20 cellular contexts compared by ENCODE assay signal in the genomic region with DNA sequence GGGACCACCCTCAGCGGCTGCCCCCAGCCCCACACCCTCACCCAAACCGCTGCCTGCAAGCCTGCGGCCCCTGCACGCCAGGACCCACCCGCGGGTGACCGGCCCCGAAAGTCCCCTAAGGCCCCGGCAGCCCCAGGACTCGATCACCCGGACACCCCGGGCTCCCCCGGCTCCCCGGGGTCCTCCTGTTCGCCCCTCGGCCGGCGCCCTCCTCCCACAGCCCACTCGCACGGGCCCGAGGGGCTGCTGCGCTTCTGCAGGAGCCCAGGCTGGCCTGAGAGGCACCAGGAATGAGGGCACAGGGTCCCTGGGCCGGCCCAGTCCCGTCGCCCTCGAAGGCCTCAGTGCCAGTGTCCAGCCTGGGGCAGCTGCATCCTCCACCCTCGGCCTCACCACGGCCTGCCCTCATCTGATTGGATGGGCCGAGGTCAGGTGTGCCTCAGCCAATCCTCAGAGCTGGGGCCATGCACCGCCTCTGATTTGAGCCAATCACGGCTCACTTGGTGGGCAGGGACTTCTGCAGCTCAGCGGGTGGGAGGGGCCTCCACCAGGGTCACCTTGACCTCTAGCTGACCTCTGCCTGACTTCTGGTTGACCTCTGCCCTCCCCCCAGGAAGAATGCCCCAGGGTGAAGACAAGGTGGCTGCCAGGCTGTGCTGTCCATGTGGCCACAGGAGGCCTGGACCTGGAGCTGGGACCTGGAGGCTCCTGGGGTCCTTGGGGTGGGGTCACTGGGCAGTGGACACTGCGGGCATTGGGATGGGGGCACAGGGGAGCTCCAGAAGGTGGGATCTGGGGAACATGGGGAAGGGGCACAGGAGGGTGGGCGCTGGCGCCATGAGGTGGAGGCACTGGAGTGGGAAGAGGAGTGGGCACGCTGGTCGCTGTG.
DNase-seq lines count a peak whose midpoint lies in the region; ATAC-seq, FAIRE-seq and TF ChIP-seq lines count a peak whose summit lies in the region.
"Had no signal": no experiment of that assay in that cellular context is flagged by ENCODE, and none has a peak within 500 bp of the region (broad histone marks: within the 10 kb centered on the region; RNA-seq: fewer than 3 reads in every experiment).

No MANE protein-coding gene starts in this region.

- H2AFZ ChIP-seq in H9 (ENCODE audit: low read length) = no peak overlapping the region
- H2AFZ ChIP-seq in osteoblast (ENCODE audit: low read length) = no peak overlapping the region

- no peak overlapping the region for H3T11ph ChIP-seq in H9 (ENCODE audit: low read length)

- no peak for FAIRE-seq in A549 (lab: Jason Lieb, UNC)
- FAIRE-seq: endometrium had no signal

- H3K4me3 ChIP-seq in A549 = no peak overlapping the region
- H3K4me3 ChIP-seq in endodermal cell (ENCODE audit: low read length) = no peak overlapping the region
- H3K4me3 ChIP-seq in osteoblast (ENCODE audit: insufficient read depth, low read length) = no peak overlapping the region
- H3K4me3 ChIP-seq: BLaER1 treated with 17β-estradiol and CSF1 and Interleukin-3, amounts not matched to agents 10 nM and 100 nM; lung had no signal

- H3K27me3 ChIP-seq in H9 (ENCODE audit: insufficient read depth, low read length) = no peaks in the 10 kb centered on the region
- no peaks in the 10 kb centered on the region for H3K27me3 ChIP-seq in endodermal cell (ENCODE audit: control insufficient read depth, insufficient read depth, low read length, poor library complexity, severe bottlenecking)
- H3K27me3 ChIP-seq in osteoblast (ENCODE audit: insufficient read depth, low read length) = peaks cover 4% of the 10 kb centered on the region
- H3K27me3 ChIP-seq: BLaER1 treated with 17β-estradiol and CSF1 and Interleukin-3, amounts not matched to agents 10 nM and 100 nM had no signal

- no peak overlapping the region for H3K18ac ChIP-seq in H9 (ENCODE audit: insufficient read length, low read depth, low read length)

- H3K4me1 ChIP-seq in A549 (no peaks in the 10 kb centered on the region), H9 (ENCODE audit: insufficient read depth, low read length) (no peaks in the 10 kb centered on the region), endodermal cell (ENCODE audit: control insufficient read depth, insufficient read depth, low read length) (no peaks in the 10 kb centered on the region), osteoblast (ENCODE audit: insufficient read depth, low read length) (no peaks in the 10 kb centered on the region)

- H4K20me1 ChIP-seq in H9 (ENCODE audit: control insufficient read depth, insufficient read depth, insufficient read length) (no peaks in the 10 kb centered on the region), osteoblast (ENCODE audit: insufficient read depth, low read length) (no peaks in the 10 kb centered on the region)

- H3K4me1 Mint-ChIP-seq in H9 (peaks cover 8 to 19% of the 10 kb centered on the region in 2 experiments), endodermal cell (no peaks in the 10 kb centered on the region)
- H3K4me1 Mint-ChIP-seq: activated CD4-positive, alpha-beta T cell treated with anti-CD3 and anti-CD28 coated beads, Interleukin-2, amount 10 ng/mL, durations not matched to agents 7 days and 5 days; activated T-helper 17 cell treated with anti-CD3 and anti-CD28 coated beads, Interleukin-2, amount 50 U/mL, for 72 hours had no signal

- H3K9me3 Mint-ChIP-seq in H9 = peaks cover 0 to 4% of the 10 kb centered on the region in 2 experiments; a peak in 1 of 5 replicates
- H3K9me3 Mint-ChIP-seq in endodermal cell = no peaks in the 10 kb centered on the region
- H3K9me3 Mint-ChIP-seq: activated CD4-positive, alpha-beta T cell treated with anti-CD3 and anti-CD28 coated beads, Interleukin-2, amount 10 ng/mL, durations not matched to agents 7 days and 5 days; activated T-helper 17 cell treated with anti-CD3 and anti-CD28 coated beads, Interleukin-2, amount 50 U/mL, for 72 hours; neural crest cell had no signal

- no peak for TF ChIP-seq RAD21 in A549 (conservative IDR thresholded peaks at IDR 0.05 in 1 of 2, IDR thresholded peaks at IDR 0.05 in 1 of 2)

- no peak overlapping the region for H3K14ac ChIP-seq in H9 (ENCODE audit: insufficient read depth, low read length)

- H3K56ac ChIP-seq in H9 (ENCODE audit: insufficient read length, low read depth, low read length) = no peak overlapping the region

- no peak overlapping the region for H2BK20ac ChIP-seq in H9 (ENCODE audit: low read depth, low read length, poor library complexity, severe bottlenecking)

- no peak overlapping the region for H2BK120ac ChIP-seq in H9 (ENCODE audit: low read depth, low read length, poor library complexity, severe bottlenecking)

- H3K79me2 ChIP-seq in H9 (ENCODE audit: insufficient read depth, low read length) (no peaks in the 10 kb centered on the region), osteoblast (ENCODE audit: insufficient read depth, low read length) (no peaks in the 10 kb centered on the region)

- CTCF ChIA-PET in A549 (lab: Yijun Ruan, JAX) = interaction anchor here (0.9 kb wide), 1 partner anchor 9 kb away, joined by 3 read pairs; no protein-coding TSS in a partner anchor

- H3K27ac Mint-ChIP-seq in H9 (no peak overlapping the region), endodermal cell (no peak overlapping the region)
- H3K27ac Mint-ChIP-seq: activated CD4-positive, alpha-beta T cell treated with anti-CD3 and anti-CD28 coated beads, Interleukin-2, amount 10 ng/mL, durations not matched to agents 7 days and 5 days; activated T-helper 17 cell treated with anti-CD3 and anti-CD28 coated beads, Interleukin-2, amount 50 U/mL, for 72 hours had no signal

- H3K23ac ChIP-seq in H9 (ENCODE audit: insufficient read length, low read depth, low read length) = no peak overlapping the region

- H3K4me2 ChIP-seq in A549 (no peak overlapping the region), H9 (ENCODE audit: insufficient read depth, insufficient read length, low read length) (no peak overlapping the region), osteoblast (ENCODE audit: insufficient read depth, low read length) (no peak overlapping the region)
- H3K4me2 ChIP-seq: BLaER1 treated with 17β-estradiol and CSF1 and Interleukin-3, amounts not matched to agents 10 nM and 100 nM had no signal

- peak in 1 of 2 experiments; percentile 56; a peak in 3 of 6 replicates for ATAC-seq in A549
- ATAC-seq in HG03457 (IDR thresholded peaks at IDR 0.05; ENCODE audit: unreplicated experiment) = no peak
- ATAC-seq in GM21529 (IDR thresholded peaks at IDR 0.05; ENCODE audit: unreplicated experiment) = no peak
- ATAC-seq: activated T-helper 17 cell treated with anti-CD3 and anti-CD28 coated beads, Interleukin-2, amount 50 U/mL, for 72 hours; right cardiac atrium had no signal

- H3K9me3 ChIP-seq in A549 (no peaks in the 10 kb centered on the region), H9 (ENCODE audit: control insufficient read depth, low read depth, low read length) (no peaks in the 10 kb centered on the region), endodermal cell (ENCODE audit: control insufficient read depth, low read length) (no peaks in the 10 kb centered on the region), osteoblast (ENCODE audit: low read depth, low read length) (no peaks in the 10 kb centered on the region)
- H3K9me3 ChIP-seq: BLaER1 treated with 17β-estradiol and CSF1 and Interleukin-3, amounts not matched to agents 10 nM and 100 nM had no signal

- H2BK5ac ChIP-seq in H9 (ENCODE audit: insufficient read length, low read length) = no peak overlapping the region

- no peak overlapping the region for H4K5ac ChIP-seq in H9 (ENCODE audit: insufficient read length, low read depth, low read length)

- H3K4ac ChIP-seq in H9 (ENCODE audit: low read depth, low read length) = no peak overlapping the region

- no peak for TF ChIP-seq EP300 in A549 (IDR thresholded peaks at IDR 0.05)

- no peak overlapping the region for H2AK5ac ChIP-seq in H9 (ENCODE audit: insufficient read length, low read length)

- H3K9ac ChIP-seq in H9 (ENCODE audit: extremely low read depth, insufficient read length, low read length) = no peak overlapping the region
- H3K9ac ChIP-seq in endodermal cell (ENCODE audit: extremely low read depth, low read length, poor library complexity, severe bottlenecking) = no peak overlapping the region
- H3K9ac ChIP-seq: BLaER1 treated with 17β-estradiol and CSF1 and Interleukin-3, amounts not matched to agents 10 nM and 100 nM had no signal

- H2BK15ac ChIP-seq in H9 (ENCODE audit: low read depth, low read length) = no peak overlapping the region

- TF ChIP-seq CTCF in A549 (IDR thresholded peaks at IDR 0.05) (no peak), H9 (conservative IDR thresholded peaks at IDR 0.05) (no peak), endodermal cell (conservative IDR thresholded peaks at IDR 0.05) (no peak), osteoblast (IDR thresholded peaks at IDR 0.05; ENCODE audit: extremely low read depth, low read depth, low read length) (no peak)

- no peaks in the 10 kb centered on the region for H3K79me1 ChIP-seq in H9 (ENCODE audit: insufficient read depth, low read depth, low read length, poor library complexity, severe bottlenecking)

- no peak overlapping the region for H3K4me3 Mint-ChIP-seq in H9
- H3K4me3 Mint-ChIP-seq in endodermal cell = no peak overlapping the region
- H3K4me3 Mint-ChIP-seq: activated CD4-positive, alpha-beta T cell treated with anti-CD3 and anti-CD28 coated beads, Interleukin-2, amount 10 ng/mL, durations not matched to agents 7 days and 5 days; activated T-helper 17 cell treated with anti-CD3 and anti-CD28 coated beads, Interleukin-2, amount 50 U/mL, for 72 hours; neural crest cell had no signal

- no peak overlapping the region for H4K8ac ChIP-seq in H9 (replicated peaks; ENCODE audit: insufficient read length, low read depth, low read length)

- no peaks in the 10 kb centered on the region for H3K23me2 ChIP-seq in H9 (ENCODE audit: insufficient read length, low read depth, low read length, poor library complexity, severe bottlenecking)

- no peak overlapping the region for H3K27ac ChIP-seq in A549
- no peak overlapping the region for H3K27ac ChIP-seq in H9 (ENCODE audit: insufficient read length, low read depth, low read length)
- no peak overlapping the region for H3K27ac ChIP-seq in endodermal cell (ENCODE audit: low read depth, low read length)
- no peak overlapping the region for H3K27ac ChIP-seq in osteoblast (ENCODE audit: low read depth, low read length)
- H3K27ac ChIP-seq: BLaER1 treated with 17β-estradiol and CSF1 and Interleukin-3, amounts not matched to agents 10 nM and 100 nM had no signal

- H3K27me3 Mint-ChIP-seq in H9 (ENCODE audit: low read depth) (peaks cover 12% of the 10 kb centered on the region), endodermal cell (ENCODE audit: insufficient read depth) (peaks cover 2% of the 10 kb centered on the region)
- H3K27me3 Mint-ChIP-seq: activated CD4-positive, alpha-beta T cell treated with anti-CD3 and anti-CD28 coated beads, Interleukin-2, amount 10 ng/mL, durations not matched to agents 7 days and 5 days had no signal

- no peaks in the 10 kb centered on the region; a peak in 1 of 7 replicates for H3K36me3 Mint-ChIP-seq in H9 (ENCODE audit: insufficient read depth in 1 of 3, low read depth in 3 of 3)
- no peaks in the 10 kb centered on the region for H3K36me3 Mint-ChIP-seq in endodermal cell (ENCODE audit: low read depth)

- no peak overlapping the region for H2BK12ac ChIP-seq in H9 (ENCODE audit: insufficient read length, low read depth, low read length)

- no peak for TF ChIP-seq POLR2A in A549 (IDR thresholded peaks at IDR 0.05; ENCODE audit: low read length)

- DNase-seq in A549 (ENCODE audit: low read depth in 1 of 2, low spot score in 1 of 2) = peak in 1 of 2 experiments; percentile 19
- DNase-seq in H9 = peak; percentile 24
- DNase-seq in endodermal cell = peak; percentile 38
- DNase-seq in osteoblast (ENCODE audit: insufficient read length, low spot score, missing footprints) = peak; percentile 78
- no peak for DNase-seq in stimulated activated CD4-positive, alpha-beta T cell treated with anti-CD3 and anti-CD28 coated beads, Interleukin-4, amount 100 ng/mL, for 24 hours
- DNase-seq: activated CD4-positive, alpha-beta T cell treated with anti-CD3 and anti-CD28 coated beads, Interleukin-2, amount 10 ng/mL, durations not matched to agents 7 days and 5 days; anterior cingulate cortex; cerebellar nuclear complex; NCI-H1436 treated with DMSO at 0.1 percent for 48 hours; NCI-H2227 treated with DMSO at 0.1 percent for 48 hours; SIG-M5; T-helper 2 cell had no signal

- POLR2A ChIA-PET in A549 (lab: Yijun Ruan, JAX) = no interaction called here

- H3K36me3 ChIP-seq in endodermal cell (ENCODE audit: control insufficient read depth, insufficient read depth, low read length) (no peaks in the 10 kb centered on the region), osteoblast (ENCODE audit: insufficient read depth, low read length) (no peaks in the 10 kb centered on the region)
- H3K36me3 ChIP-seq: BLaER1 treated with 17β-estradiol and CSF1 and Interleukin-3, amounts not matched to agents 10 nM and 100 nM had no signal

- WGBS in A549 (ENCODE audit: missing lambda C conversion rate) = 58% methylated on average over 2 of the region's 37 CpGs
- no CpG with 5 or more reads among the region's 37 CpGs for WGBS in H9 (ENCODE audit: extremely low coverage, insufficient read length, low lambda C conversion rate)
- 84 to 93% methylated on average over 9 to 37 of the region's 37 CpGs for WGBS in endodermal cell (ENCODE audit: insufficient coverage in 1 of 2, insufficient read length in 1 of 2), 2 experiments

- no peak overlapping the region for H4K91ac ChIP-seq in H9 (ENCODE audit: insufficient read length, low read depth, low read length)
